Comparison of ENCODE assay signal across 1 cellular context in genomic region chr21:30209571-30209970, GRCh38.
TF ChIP-seq lines count a peak whose summit lies in the region.

No MANE protein-coding gene starts in this region.

TF ChIP-seq in GM23338, 12 proteins besides CTCF, POLR2A, EP300 and RAD21:
- no peak for TF ChIP-seq ZNF114 (CRISPR knock-in tag; IDR thresholded peaks at IDR 0.05)
- TF ChIP-seq, protein P1, sequence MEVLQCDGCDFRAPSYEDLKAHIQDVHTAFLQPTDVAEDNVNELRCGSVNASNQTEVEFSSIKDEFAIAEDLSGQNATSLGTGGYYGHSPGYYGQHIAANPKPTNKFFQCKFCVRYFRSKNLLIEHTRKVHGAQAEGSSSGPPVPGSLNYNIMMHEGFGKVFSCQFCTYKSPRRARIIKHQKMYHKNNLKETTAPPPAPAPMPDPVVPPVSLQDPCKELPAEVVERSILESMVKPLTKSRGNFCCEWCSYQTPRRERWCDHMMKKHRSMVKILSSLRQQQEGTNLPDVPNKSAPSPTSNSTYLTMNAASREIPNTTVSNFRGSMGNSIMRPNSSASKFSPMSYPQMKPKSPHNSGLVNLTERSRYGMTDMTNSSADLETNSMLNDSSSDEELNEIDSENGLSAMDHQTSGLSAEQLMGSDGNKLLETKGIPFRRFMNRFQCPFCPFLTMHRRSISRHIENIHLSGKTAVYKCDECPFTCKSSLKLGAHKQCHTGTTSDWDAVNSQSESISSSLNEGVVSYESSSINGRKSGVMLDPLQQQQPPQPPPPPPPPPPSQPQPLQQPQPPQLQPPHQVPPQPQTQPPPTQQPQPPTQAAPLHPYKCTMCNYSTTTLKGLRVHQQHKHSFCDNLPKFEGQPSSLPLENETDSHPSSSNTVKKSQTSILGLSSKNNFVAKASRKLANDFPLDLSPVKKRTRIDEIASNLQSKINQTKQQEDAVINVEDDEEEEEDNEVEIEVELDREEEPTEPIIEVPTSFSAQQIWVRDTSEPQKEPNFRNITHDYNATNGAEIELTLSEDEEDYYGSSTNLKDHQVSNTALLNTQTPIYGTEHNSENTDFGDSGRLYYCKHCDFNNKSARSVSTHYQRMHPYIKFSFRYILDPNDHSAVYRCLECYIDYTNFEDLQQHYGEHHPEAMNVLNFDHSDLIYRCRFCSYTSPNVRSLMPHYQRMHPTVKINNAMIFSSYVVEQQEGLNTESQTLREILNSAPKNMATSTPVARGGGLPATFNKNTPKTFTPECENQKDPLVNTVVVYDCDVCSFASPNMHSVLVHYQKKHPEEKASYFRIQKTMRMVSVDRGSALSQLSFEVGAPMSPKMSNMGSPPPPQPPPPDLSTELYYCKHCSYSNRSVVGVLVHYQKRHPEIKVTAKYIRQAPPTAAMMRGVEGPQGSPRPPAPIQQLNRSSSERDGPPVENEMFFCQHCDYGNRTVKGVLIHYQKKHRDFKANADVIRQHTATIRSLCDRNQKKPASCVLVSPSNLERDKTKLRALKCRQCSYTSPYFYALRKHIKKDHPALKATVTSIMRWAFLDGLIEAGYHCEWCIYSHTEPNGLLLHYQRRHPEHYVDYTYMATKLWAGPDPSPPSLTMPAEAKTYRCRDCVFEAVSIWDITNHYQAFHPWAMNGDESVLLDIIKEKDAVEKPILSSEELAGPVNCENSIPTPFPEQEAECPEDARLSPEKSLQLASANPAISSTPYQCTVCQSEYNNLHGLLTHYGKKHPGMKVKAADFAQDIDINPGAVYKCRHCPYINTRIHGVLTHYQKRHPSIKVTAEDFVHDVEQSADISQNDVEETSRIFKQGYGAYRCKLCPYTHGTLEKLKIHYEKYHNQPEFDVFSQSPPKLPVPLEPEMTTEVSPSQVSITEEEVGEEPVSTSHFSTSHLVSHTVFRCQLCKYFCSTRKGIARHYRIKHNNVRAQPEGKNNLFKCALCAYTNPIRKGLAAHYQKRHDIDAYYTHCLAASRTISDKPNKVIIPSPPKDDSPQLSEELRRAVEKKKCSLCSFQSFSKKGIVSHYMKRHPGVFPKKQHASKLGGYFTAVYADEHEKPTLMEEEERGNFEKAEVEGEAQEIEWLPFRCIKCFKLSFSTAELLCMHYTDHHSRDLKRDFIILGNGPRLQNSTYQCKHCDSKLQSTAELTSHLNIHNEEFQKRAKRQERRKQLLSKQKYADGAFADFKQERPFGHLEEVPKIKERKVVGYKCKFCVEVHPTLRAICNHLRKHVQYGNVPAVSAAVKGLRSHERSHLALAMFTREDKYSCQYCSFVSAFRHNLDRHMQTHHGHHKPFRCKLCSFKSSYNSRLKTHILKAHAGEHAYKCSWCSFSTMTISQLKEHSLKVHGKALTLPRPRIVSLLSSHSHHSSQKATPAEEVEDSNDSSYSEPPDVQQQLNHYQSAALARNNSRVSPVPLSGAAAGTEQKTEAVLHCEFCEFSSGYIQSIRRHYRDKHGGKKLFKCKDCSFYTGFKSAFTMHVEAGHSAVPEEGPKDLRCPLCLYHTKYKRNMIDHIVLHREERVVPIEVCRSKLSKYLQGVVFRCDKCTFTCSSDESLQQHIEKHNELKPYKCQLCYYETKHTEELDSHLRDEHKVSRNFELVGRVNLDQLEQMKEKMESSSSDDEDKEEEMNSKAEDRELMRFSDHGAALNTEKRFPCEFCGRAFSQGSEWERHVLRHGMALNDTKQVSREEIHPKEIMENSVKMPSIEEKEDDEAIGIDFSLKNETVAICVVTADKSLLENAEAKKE (CRISPR knock-in tag; IDR thresholded peaks at IDR 0.05) = no peak
- no peak for TF ChIP-seq STAT1 (IDR thresholded peaks at IDR 0.05; ENCODE audit: unreplicated experiment)
- TF ChIP-seq, protein P2, sequence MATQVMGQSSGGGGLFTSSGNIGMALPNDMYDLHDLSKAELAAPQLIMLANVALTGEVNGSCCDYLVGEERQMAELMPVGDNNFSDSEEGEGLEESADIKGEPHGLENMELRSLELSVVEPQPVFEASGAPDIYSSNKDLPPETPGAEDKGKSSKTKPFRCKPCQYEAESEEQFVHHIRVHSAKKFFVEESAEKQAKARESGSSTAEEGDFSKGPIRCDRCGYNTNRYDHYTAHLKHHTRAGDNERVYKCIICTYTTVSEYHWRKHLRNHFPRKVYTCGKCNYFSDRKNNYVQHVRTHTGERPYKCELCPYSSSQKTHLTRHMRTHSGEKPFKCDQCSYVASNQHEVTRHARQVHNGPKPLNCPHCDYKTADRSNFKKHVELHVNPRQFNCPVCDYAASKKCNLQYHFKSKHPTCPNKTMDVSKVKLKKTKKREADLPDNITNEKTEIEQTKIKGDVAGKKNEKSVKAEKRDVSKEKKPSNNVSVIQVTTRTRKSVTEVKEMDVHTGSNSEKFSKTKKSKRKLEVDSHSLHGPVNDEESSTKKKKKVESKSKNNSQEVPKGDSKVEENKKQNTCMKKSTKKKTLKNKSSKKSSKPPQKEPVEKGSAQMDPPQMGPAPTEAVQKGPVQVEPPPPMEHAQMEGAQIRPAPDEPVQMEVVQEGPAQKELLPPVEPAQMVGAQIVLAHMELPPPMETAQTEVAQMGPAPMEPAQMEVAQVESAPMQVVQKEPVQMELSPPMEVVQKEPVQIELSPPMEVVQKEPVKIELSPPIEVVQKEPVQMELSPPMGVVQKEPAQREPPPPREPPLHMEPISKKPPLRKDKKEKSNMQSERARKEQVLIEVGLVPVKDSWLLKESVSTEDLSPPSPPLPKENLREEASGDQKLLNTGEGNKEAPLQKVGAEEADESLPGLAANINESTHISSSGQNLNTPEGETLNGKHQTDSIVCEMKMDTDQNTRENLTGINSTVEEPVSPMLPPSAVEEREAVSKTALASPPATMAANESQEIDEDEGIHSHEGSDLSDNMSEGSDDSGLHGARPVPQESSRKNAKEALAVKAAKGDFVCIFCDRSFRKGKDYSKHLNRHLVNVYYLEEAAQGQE (IDR thresholded peaks at IDR 0.05; ENCODE audit: unreplicated experiment) = no peak
- no peak for TF ChIP-seq POLR2AphosphoS5 (IDR thresholded peaks at IDR 0.05; ENCODE audit: low read depth)
- no peak for TF ChIP-seq CREB1 (CRISPR knock-in tag; IDR thresholded peaks at IDR 0.05; ENCODE audit: low read depth)
- TF ChIP-seq ZNF331 (CRISPR knock-in tag; IDR thresholded peaks at IDR 0.05; ENCODE audit: low read depth) = no peak
- no peak for TF ChIP-seq JUNB (IDR thresholded peaks at IDR 0.05; ENCODE audit: unreplicated experiment)
- no peak for TF ChIP-seq EZH2 (IDR thresholded peaks at IDR 0.05; ENCODE audit: low read depth, unreplicated experiment)
- no peak for TF ChIP-seq NANOG (IDR thresholded peaks at IDR 0.05; ENCODE audit: borderline replicate concordance)
- TF ChIP-seq EZH2phosphoT487 (IDR thresholded peaks at IDR 0.05; ENCODE audit: unreplicated experiment) = no peak
- TF ChIP-seq ETS1 (IDR thresholded peaks at IDR 0.05) = no peak
